21 cellular contexts compared by ENCODE assay signal in genomic region chr7:106600569-106601373, GRCh38.
"Had no signal": no experiment of that assay in that cellular context is flagged by ENCODE, and none has a peak within 500 bp of the region (broad histone marks: within the 10 kb centered on the region; RNA-seq: fewer than 3 reads in every experiment).

No MANE protein-coding gene starts in this region.

- H3K4me3 Mint-ChIP-seq: activated CD4-positive, alpha-beta memory T cell treated with anti-CD3 and anti-CD28 coated beads for 36 hours; activated CD4-positive, alpha-beta T cell treated with anti-CD3 and anti-CD28 coated beads, Interleukin-2, amount 10 ng/mL, durations not matched to agents 24 days and 14 days; activated T-cell treated with anti-CD3 and anti-CD28 coated beads, Interleukin-2, amount 50 U/mL, for 24 hours; effector memory CD8-positive, alpha-beta T cell; natural killer cell; neural progenitor cell had no signal

- DNase-seq: activated CD4-positive, alpha-beta memory T cell treated with anti-CD3 and anti-CD28 coated beads for 36 hours; activated CD4-positive, alpha-beta T cell treated with anti-CD3 and anti-CD28 coated beads, Interleukin-2, amount 10 ng/mL, durations not matched to agents 24 days and 14 days; activated CD4-positive, CD25-positive, alpha-beta regulatory T cell treated with anti-CD3 and anti-CD28 coated beads, Interleukin-2, amount 50 U/mL, for 72 hours; activated CD8-positive, alpha-beta memory T cell treated with anti-CD3 and anti-CD28 coated beads, Interleukin-2, amount 50 U/mL, for 48 hours; activated gamma-delta T cell treated with Interleukin-2 at 50 U/mL for 16 hours; activated naive CD4-positive, alpha-beta T cell treated with anti-CD3 and anti-CD28 coated beads, Interleukin-2, amount 50 U/mL, for 16 hours; activated T-cell treated with anti-CD3 and anti-CD28 coated beads, Interleukin-2, amount 50 U/mL, for 24 hours; amygdala; dorsolateral prefrontal cortex; effector memory CD8-positive, alpha-beta T cell; heart left ventricle; hypothalamus; left ventricle myocardium inferior; mesendoderm; natural killer cell; occipital lobe; psoas muscle; spleen; stimulated activated naive CD4-positive, alpha-beta T cell treated with Interleukin-2 at 50 U/mL for 16 hours; T-helper 2 cell had no signal

- H3K36me3 Mint-ChIP-seq: activated CD4-positive, alpha-beta memory T cell treated with anti-CD3 and anti-CD28 coated beads for 36 hours; natural killer cell; neural progenitor cell had no signal

- H3K9me3 Mint-ChIP-seq: activated CD4-positive, alpha-beta memory T cell treated with anti-CD3 and anti-CD28 coated beads for 36 hours; activated CD4-positive, alpha-beta T cell treated with anti-CD3 and anti-CD28 coated beads, Interleukin-2, amount 10 ng/mL, durations not matched to agents 24 days and 14 days; activated T-cell treated with anti-CD3 and anti-CD28 coated beads, Interleukin-2, amount 50 U/mL, for 24 hours; effector memory CD8-positive, alpha-beta T cell; natural killer cell; neural progenitor cell had no signal

- H3K27ac Mint-ChIP-seq: activated CD4-positive, alpha-beta memory T cell treated with anti-CD3 and anti-CD28 coated beads for 36 hours; activated CD4-positive, alpha-beta T cell treated with anti-CD3 and anti-CD28 coated beads, Interleukin-2, amount 10 ng/mL, durations not matched to agents 24 days and 14 days; activated T-cell treated with anti-CD3 and anti-CD28 coated beads, Interleukin-2, amount 50 U/mL, for 24 hours; effector memory CD8-positive, alpha-beta T cell; natural killer cell; neural progenitor cell had no signal

- H3K4me1 Mint-ChIP-seq: natural killer cell, neural progenitor cell had no signal

- H3K27me3 Mint-ChIP-seq: activated T-cell treated with anti-CD3 and anti-CD28 coated beads, Interleukin-2, amount 50 U/mL, for 24 hours had no signal

- ATAC-seq: effector memory CD8-positive, alpha-beta T cell; heart left ventricle; natural killer cell; psoas muscle had no signal
